Comparison of ENCODE assay signal across 9 cellular contexts in genomic region chr11:65388731-65389130, GRCh38. TPM values are rescaled to one million over a fixed set of nuclear protein-coding genes. Genes with fewer than 3 reads are reported as not detected.
DNase-seq lines count a peak whose midpoint lies in the region; ATAC-seq and TF ChIP-seq lines count a peak whose summit lies in the region.
"Had no signal": no experiment of that assay in that cellular context is flagged by ENCODE, and none has a peak within 500 bp of the region (broad histone marks: within the 10 kb centered on the region; RNA-seq: fewer than 3 reads in every experiment).

No MANE protein-coding gene starts in this region.

- H3K4me1 ChIP-seq in KMS-11 (ENCODE audit: low read depth, poor library complexity, severe bottlenecking): peaks cover 72% of the 10 kb centered on the region
- peaks cover 53 to 57% of the 10 kb centered on the region in 2 donors for H3K4me1 ChIP-seq in naive thymus-derived CD4-positive, alpha-beta T cell (ENCODE audit: control insufficient read depth in 2 of 2, insufficient read depth in 2 of 2, low read length in 2 of 2)

- TF ChIP-seq CTCF in AG04449 (IDR thresholded peaks at IDR 0.05; ENCODE audit: insufficient read depth, low read length, missing control alignments) (no peak), KMS-11 (conservative IDR thresholded peaks at IDR 0.05; ENCODE audit: low read depth, low read length) (no peak), brain microvascular endothelial cell (IDR thresholded peaks at IDR 0.05; ENCODE audit: low read depth, low read length, missing control alignments) (no peak)

- H3K36me3 Mint-ChIP-seq in naive thymus-derived CD4-positive, alpha-beta T cell: peaks cover 0 to 8% (median 0%) of the 10 kb centered on the region in 5 donors

- H3K9me3 ChIP-seq in naive thymus-derived CD4-positive, alpha-beta T cell (ENCODE audit: control insufficient read depth in 2 of 3, low read length in 3 of 3): no peaks in the 10 kb centered on the region

- no peaks in the 10 kb centered on the region for H4K20me1 ChIP-seq in KMS-11 (ENCODE audit: insufficient read depth)

- H3K27me3 Mint-ChIP-seq in naive thymus-derived CD4-positive, alpha-beta T cell: no peaks in the 10 kb centered on the region

- DNase-seq in AG04449 (ENCODE audit: low read depth, low spot score): no peak
- DNase-seq in brain microvascular endothelial cell: no peak
- no peak for DNase-seq in naive thymus-derived CD4-positive, alpha-beta T cell
- no peak for DNase-seq in left lobe of liver (ENCODE audit: low spot score)
- DNase-seq in central memory CD4-positive, alpha-beta T cell: no peak
- DNase-seq: KBM-7 had no signal

- H3K4me2 ChIP-seq in KMS-11: peak overlapping the region; percentile 74

- H3K36me3 ChIP-seq in KMS-11 (ENCODE audit: insufficient read depth): no peaks in the 10 kb centered on the region
- peaks cover 22% of the 10 kb centered on the region for H3K36me3 ChIP-seq in brain microvascular endothelial cell (replicated peaks)
- H3K36me3 ChIP-seq in naive thymus-derived CD4-positive, alpha-beta T cell (ENCODE audit: control insufficient read depth in 2 of 3, insufficient read depth in 3 of 3, low read length in 3 of 3): peaks cover 0 to 48% (median 5%) of the 10 kb centered on the region in 3 experiments

- in situ Hi-C loops in brain microvascular endothelial cell (cut with HindIII; ENCODE audit: low pct_ligation_motif_present, low sequenced_read_pairs): no loop called here

- POLR2A ChIA-PET in AG04449 (lab: Yijun Ruan, JAX): interaction anchor here (2.3 to 5.6 kb wide), 2 partner anchors 11 to 32 kb away, joined by 6 to 66 read pairs; partner anchors contain the start of gene NEAT1
- POLR2A ChIA-PET in naive thymus-derived CD4-positive, alpha-beta T cell (lab: Charles Lee): interaction anchor here (0.6 to 17.2 kb wide), 9 partner anchors 11 to 129 kb away, joined by 3 to 460 read pairs (median 4); partner anchors contain the start of genes MALAT1 and NEAT1

- H2AFZ ChIP-seq in KMS-11 (ENCODE audit: low read depth): no peak overlapping the region

- peaks cover 62% of the 10 kb centered on the region for H3K79me2 ChIP-seq in KMS-11 (ENCODE audit: insufficient read depth, low read depth)

- H3K4me3 Mint-ChIP-seq in naive thymus-derived CD4-positive, alpha-beta T cell: peak overlapping the region; percentile 63 to 94 (median 90)

- peak overlapping the region; percentile 6 to 81 (median 67) for H3K27ac Mint-ChIP-seq in naive thymus-derived CD4-positive, alpha-beta T cell

- peaks cover 0 to under 1% (median 0%) of the 10 kb centered on the region in 11 donors for H3K9me3 Mint-ChIP-seq in naive thymus-derived CD4-positive, alpha-beta T cell

- no peaks in the 10 kb centered on the region for H3K27me3 ChIP-seq in KMS-11 (ENCODE audit: insufficient read depth, low read depth)
- H3K27me3 ChIP-seq in brain microvascular endothelial cell (replicated peaks): no peaks in the 10 kb centered on the region
- H3K27me3 ChIP-seq in naive thymus-derived CD4-positive, alpha-beta T cell (ENCODE audit: control insufficient read depth in 2 of 2, insufficient read depth in 2 of 2, low read length in 2 of 2): no peaks in the 10 kb centered on the region

- H3K9ac ChIP-seq in KMS-11: peak overlapping the region; percentile 21; the same call in 1 of the 2 replicates

- intact Hi-C loops in naive thymus-derived CD4-positive, alpha-beta T cell (cut with micrococcal nuclease): no loop called here

- CTCF ChIA-PET in AG04449 (lab: Yijun Ruan, JAX): interaction anchor here (1.2 to 6.1 kb wide), 2 partner anchors 10 to 26 kb away, joined by 6 to 90 read pairs; no protein-coding TSS in a partner anchor
- CTCF ChIA-PET in naive thymus-derived CD4-positive, alpha-beta T cell (lab: Charles Lee): interaction anchor here (0.9 to 2.4 kb wide), 2 partner anchors 9 to 27 kb away, joined by 3 to 16 read pairs; no protein-coding TSS in a partner anchor

- H3K27ac ChIP-seq in KMS-11 (peak overlapping the region; percentile 49), brain microvascular endothelial cell (no peak overlapping the region)
- no peak overlapping the region for H3K27ac ChIP-seq in naive thymus-derived CD4-positive, alpha-beta T cell (ENCODE audit: low read depth, low read length)

- peak overlapping the region; percentile 23; the same call in 1 of the 2 replicates for H3K4me3 ChIP-seq in AG04449 (ENCODE audit: low read depth, low read length)
- H3K4me3 ChIP-seq in KMS-11 (IDR thresholded peaks at IDR 0.05; ENCODE audit: insufficient read depth, low read depth, low read length): no peak overlapping the region
- peak overlapping the region; percentile 20 for H3K4me3 ChIP-seq in brain microvascular endothelial cell (ENCODE audit: low read depth, low read length)
- H3K4me3 ChIP-seq in naive thymus-derived CD4-positive, alpha-beta T cell (ENCODE audit: low read length): no peak overlapping the region

- ATAC-seq in naive thymus-derived CD4-positive, alpha-beta T cell: no peak
- no peak for ATAC-seq in activated CD4-positive, CD25-positive, alpha-beta regulatory T cell treated with anti-CD3 and anti-CD28 coated beads, Interleukin-2, amount 50 U/mL, for 24 hours
- ATAC-seq in left lobe of liver: no peak
- ATAC-seq in HG03095 (IDR thresholded peaks at IDR 0.05; ENCODE audit: unreplicated experiment): no peak

- peaks cover 46 to 68% (median 54%) of the 10 kb centered on the region in 7 donors for H3K4me1 Mint-ChIP-seq in naive thymus-derived CD4-positive, alpha-beta T cell

RNA-seq across cellular contexts. Expression of gene FRMD8, which starts 2.3 kb away (rescaled TPM):
- 10 to 100 TPM; 28.9 to 66.8 (median 44.7) TPM for total RNA-seq in naive thymus-derived CD4-positive, alpha-beta T cell
- 10 to 100 TPM; 39.3 to 55.8 TPM for polyA plus RNA-seq in naive thymus-derived CD4-positive, alpha-beta T cell
- total RNA-seq in left lobe of liver: 9.3 TPM

RNA-seq across cellular contexts. Expression of gene SLC25A45, which starts 6.3 kb away (rescaled TPM):
- total RNA-seq in naive thymus-derived CD4-positive, alpha-beta T cell: 10 to 100 TPM; 20.2 to 90.6 (median 34.1) TPM
- polyA plus RNA-seq in naive thymus-derived CD4-positive, alpha-beta T cell: 10 to 100 TPM; 12.3 to 21.3 TPM
- total RNA-seq in left lobe of liver: 14.5 TPM

RNA-seq across cellular contexts. Expression of gene NEAT1, which starts 33.9 kb away (rescaled TPM):
- 1,000 to 10,000 TPM in 1 of 5 experiments, 100 to 1,000 TPM in 4; 358 to 1,454 (median 414) TPM for total RNA-seq in naive thymus-derived CD4-positive, alpha-beta T cell
- 1 to 10 TPM; 2.5 to 2.6 TPM for polyA plus RNA-seq in naive thymus-derived CD4-positive, alpha-beta T cell
- total RNA-seq in left lobe of liver: 766 TPM

RNA-seq across cellular contexts. Expression of gene TIGD3, which starts 34.2 kb away (rescaled TPM):
- 1 to 10 TPM in 4 of 5 experiments, under 1 TPM in 1; 0.39 to 2.0 (median 1.6) TPM for total RNA-seq in naive thymus-derived CD4-positive, alpha-beta T cell
- under 1 TPM; 0.45 to 0.75 TPM for polyA plus RNA-seq in naive thymus-derived CD4-positive, alpha-beta T cell
- total RNA-seq in left lobe of liver: 0.43 TPM

RNA-seq across cellular contexts. Expression of gene DPF2, which starts 55.1 kb away (rescaled TPM):
- total RNA-seq in naive thymus-derived CD4-positive, alpha-beta T cell: 10 to 100 TPM; 45.3 to 99.3 (median 88.1) TPM
- polyA plus RNA-seq in naive thymus-derived CD4-positive, alpha-beta T cell: 10 to 100 TPM; 52.4 to 70.6 TPM
- total RNA-seq in left lobe of liver: 18.7 TPM

Comparison
In these comparisons a context has a peak if more than half of its experiments do, and no peak if none do; other contexts are left out.
1. H3K4me3 ChIP-seq: peak in AG04449 (single experiment) and brain microvascular endothelial cell (single experiment); none in KMS-11 (single experiment) and naive thymus-derived CD4-positive, alpha-beta T cell (single experiment).